Comparison of ENCODE assay signal across 1 cellular context in the genomic region with DNA sequence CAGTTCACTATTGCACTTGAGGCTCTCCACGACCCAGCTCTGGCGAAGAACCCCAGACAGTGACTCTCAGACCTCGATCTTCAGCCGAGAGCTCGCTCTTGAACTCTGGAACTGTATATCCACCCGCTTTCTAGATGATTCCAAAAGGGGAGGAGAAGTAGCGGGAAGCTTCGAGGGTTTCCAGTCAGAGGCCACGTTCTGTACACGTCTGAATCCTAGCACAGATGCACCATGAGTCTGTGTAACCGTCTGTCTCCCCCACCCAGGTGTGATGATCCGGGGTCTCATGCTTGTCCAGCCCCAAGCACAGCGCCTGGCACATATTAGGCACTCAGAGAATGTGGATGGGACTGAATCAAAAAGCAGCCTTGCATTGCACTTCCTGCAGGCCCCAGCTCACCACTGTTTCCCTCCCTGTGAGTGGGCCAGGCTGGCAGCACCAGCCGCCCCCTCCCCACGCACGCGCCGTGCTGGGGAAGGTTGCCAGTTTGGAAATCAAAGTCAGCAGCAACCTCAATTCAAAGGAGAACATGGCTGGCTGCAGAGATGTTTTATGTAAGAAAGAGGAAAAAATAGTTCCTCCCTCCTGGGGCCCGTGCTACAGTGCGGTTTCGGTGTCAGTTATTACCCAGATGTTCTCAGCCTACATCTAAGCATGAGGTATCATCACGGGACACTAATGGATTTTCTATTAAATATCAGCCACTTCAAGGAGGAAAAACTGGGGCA.
TF ChIP-seq lines count a peak whose summit lies in the region.

No MANE protein-coding gene starts in this region.

TF ChIP-seq in HepG2, 621 proteins besides CTCF, POLR2A, EP300 and RAD21:
- TF ChIP-seq ZSCAN29 (CRISPR knock-in tag; conservative IDR thresholded peaks at IDR 0.05) (0 out of 2 replicates have a peak, but pooled peaks have one; percentile 27), TFDP1 (CRISPR knock-in tag; IDR thresholded peaks at IDR 0.05; ENCODE audit: borderline replicate concordance) (peak; percentile 72; the same call in 1 of the 2 replicates), CENPX (CRISPR knock-in tag; IDR thresholded peaks at IDR 0.05) (no peak), ZFX (CRISPR knock-in tag; IDR thresholded peaks at IDR 0.05; ENCODE audit: low read depth) (peak; percentile 20; the same call in 1 of the 2 replicates), MAX (IDR thresholded peaks at IDR 0.05) (peak; percentile 72), ZNF235 (CRISPR knock-in tag; IDR thresholded peaks at IDR 0.05; ENCODE audit: borderline replicate concordance) (no peak), ATF4 (CRISPR knock-in tag; IDR thresholded peaks at IDR 0.05) (no peak), ZNF644 (CRISPR knock-in tag; IDR thresholded peaks at IDR 0.05; ENCODE audit: low read depth) (no peak), POLR2AphosphoS2 (IDR thresholded peaks at IDR 0.05; ENCODE audit: low read depth, low read length) (no peak), ZNF572 (CRISPR knock-in tag; IDR thresholded peaks at IDR 0.05) (no peak)
- TF ChIP-seq, protein P1, sequence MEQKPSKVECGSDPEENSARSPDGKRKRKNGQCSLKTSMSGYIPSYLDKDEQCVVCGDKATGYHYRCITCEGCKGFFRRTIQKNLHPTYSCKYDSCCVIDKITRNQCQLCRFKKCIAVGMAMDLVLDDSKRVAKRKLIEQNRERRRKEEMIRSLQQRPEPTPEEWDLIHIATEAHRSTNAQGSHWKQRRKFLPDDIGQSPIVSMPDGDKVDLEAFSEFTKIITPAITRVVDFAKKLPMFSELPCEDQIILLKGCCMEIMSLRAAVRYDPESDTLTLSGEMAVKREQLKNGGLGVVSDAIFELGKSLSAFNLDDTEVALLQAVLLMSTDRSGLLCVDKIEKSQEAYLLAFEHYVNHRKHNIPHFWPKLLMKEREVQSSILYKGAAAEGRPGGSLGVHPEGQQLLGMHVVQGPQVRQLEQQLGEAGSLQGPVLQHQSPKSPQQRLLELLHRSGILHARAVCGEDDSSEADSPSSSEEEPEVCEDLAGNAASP (CRISPR knock-in tag; IDR thresholded peaks at IDR 0.05; ENCODE audit: borderline replicate concordance), result no peak
- TF ChIP-seq, protein P2, sequence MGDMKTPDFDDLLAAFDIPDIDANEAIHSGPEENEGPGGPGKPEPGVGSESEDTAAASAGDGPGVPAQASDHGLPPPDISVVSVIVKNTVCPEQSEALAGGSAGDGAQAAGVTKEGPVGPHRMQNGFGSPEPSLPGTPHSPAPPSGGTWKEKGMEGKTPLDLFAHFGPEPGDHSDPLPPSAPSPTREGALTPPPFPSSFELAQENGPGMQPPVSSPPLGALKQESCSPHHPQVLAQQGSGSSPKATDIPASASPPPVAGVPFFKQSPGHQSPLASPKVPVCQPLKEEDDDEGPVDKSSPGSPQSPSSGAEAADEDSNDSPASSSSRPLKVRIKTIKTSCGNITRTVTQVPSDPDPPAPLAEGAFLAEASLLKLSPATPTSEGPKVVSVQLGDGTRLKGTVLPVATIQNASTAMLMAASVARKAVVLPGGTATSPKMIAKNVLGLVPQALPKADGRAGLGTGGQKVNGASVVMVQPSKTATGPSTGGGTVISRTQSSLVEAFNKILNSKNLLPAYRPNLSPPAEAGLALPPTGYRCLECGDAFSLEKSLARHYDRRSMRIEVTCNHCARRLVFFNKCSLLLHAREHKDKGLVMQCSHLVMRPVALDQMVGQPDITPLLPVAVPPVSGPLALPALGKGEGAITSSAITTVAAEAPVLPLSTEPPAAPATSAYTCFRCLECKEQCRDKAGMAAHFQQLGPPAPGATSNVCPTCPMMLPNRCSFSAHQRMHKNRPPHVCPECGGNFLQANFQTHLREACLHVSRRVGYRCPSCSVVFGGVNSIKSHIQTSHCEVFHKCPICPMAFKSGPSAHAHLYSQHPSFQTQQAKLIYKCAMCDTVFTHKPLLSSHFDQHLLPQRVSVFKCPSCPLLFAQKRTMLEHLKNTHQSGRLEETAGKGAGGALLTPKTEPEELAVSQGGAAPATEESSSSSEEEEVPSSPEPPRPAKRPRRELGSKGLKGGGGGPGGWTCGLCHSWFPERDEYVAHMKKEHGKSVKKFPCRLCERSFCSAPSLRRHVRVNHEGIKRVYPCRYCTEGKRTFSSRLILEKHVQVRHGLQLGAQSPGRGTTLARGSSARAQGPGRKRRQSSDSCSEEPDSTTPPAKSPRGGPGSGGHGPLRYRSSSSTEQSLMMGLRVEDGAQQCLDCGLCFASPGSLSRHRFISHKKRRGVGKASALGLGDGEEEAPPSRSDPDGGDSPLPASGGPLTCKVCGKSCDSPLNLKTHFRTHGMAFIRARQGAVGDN (CRISPR knock-in tag; IDR thresholded peaks at IDR 0.05), result peak; percentile 54
- TF ChIP-seq, protein P3, sequence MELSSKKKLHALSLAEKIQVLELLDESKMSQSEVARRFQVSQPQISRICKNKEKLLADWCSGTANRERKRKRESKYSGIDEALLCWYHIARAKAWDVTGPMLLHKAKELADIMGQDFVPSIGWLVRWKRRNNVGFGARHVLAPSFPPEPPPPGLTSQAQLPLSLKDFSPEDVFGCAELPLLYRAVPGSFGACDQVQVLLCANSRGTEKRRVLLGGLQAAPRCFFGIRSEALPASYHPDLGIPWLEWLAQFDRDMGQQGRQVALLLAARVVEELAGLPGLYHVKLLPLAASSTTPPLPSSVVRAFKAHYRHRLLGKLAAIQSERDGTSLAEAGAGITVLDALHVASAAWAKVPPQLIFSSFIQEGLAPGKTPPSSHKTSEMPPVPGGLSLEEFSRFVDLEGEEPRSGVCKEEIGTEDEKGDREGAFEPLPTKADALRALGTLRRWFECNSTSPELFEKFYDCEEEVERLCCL (CRISPR knock-in tag; IDR thresholded peaks at IDR 0.05; ENCODE audit: borderline replicate concordance), result no peak
- TF ChIP-seq, protein P4, sequence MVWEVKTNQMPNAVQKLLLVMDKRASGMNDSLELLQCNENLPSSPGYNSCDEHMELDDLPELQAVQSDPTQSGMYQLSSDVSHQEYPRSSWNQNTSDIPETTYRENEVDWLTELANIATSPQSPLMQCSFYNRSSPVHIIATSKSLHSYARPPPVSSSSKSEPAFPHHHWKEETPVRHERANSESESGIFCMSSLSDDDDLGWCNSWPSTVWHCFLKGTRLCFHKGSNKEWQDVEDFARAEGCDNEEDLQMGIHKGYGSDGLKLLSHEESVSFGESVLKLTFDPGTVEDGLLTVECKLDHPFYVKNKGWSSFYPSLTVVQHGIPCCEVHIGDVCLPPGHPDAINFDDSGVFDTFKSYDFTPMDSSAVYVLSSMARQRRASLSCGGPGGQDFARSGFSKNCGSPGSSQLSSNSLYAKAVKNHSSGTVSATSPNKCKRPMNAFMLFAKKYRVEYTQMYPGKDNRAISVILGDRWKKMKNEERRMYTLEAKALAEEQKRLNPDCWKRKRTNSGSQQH (CRISPR knock-in tag; IDR thresholded peaks at IDR 0.05; ENCODE audit: low read depth), result no peak
- TF ChIP-seq, protein P5, sequence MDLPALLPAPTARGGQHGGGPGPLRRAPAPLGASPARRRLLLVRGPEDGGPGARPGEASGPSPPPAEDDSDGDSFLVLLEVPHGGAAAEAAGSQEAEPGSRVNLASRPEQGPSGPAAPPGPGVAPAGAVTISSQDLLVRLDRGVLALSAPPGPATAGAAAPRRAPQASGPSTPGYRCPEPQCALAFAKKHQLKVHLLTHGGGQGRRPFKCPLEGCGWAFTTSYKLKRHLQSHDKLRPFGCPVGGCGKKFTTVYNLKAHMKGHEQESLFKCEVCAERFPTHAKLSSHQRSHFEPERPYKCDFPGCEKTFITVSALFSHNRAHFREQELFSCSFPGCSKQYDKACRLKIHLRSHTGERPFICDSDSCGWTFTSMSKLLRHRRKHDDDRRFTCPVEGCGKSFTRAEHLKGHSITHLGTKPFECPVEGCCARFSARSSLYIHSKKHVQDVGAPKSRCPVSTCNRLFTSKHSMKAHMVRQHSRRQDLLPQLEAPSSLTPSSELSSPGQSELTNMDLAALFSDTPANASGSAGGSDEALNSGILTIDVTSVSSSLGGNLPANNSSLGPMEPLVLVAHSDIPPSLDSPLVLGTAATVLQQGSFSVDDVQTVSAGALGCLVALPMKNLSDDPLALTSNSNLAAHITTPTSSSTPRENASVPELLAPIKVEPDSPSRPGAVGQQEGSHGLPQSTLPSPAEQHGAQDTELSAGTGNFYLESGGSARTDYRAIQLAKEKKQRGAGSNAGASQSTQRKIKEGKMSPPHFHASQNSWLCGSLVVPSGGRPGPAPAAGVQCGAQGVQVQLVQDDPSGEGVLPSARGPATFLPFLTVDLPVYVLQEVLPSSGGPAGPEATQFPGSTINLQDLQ (CRISPR knock-in tag; IDR thresholded peaks at IDR 0.05), result no peak
